In the genomic region with DNA sequence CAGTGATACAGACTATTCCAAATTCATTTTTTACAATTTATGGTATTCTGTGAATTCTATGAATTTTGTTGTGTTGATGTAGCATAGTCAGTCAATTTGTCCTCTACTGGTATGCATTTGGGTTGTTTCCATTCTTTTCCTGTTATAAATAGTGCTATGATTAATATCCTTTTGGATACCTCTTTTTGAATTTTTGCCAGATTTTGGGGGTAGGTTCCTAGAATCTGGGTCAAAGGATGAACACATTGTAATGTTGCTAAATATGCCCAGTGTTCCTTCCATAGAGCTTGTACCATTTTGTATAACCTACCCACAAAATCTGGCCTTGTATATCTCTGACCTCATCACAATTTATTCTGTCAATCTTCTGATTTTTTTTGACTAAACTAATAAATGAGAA, we compare ENCODE assay signal across 15 cellular contexts.
"Had no signal": no experiment of that assay in that cellular context is flagged by ENCODE, and none has a peak within 500 bp of the region (broad histone marks: within the 10 kb centered on the region; RNA-seq: fewer than 3 reads in every experiment).

No MANE protein-coding gene starts in this region.

- H3K27me3 ChIP-seq: foreskin keratinocyte, heart right ventricle, right atrium auricular region, tibial artery had no signal

- ATAC-seq: activated CD8-positive, alpha-beta T cell treated with anti-CD3 and anti-CD28 coated beads for 36 hours; activated T-cell treated with anti-CD3 and anti-CD28 coated beads, Interleukin-2, amount 50 U/mL, for 72 hours; foreskin keratinocyte; left ventricle myocardium superior had no signal

- H3K4me3 ChIP-seq: heart right ventricle, right atrium auricular region, smooth muscle cell, tibial artery had no signal

- H3K27ac ChIP-seq: foreskin keratinocyte, heart right ventricle, right atrium auricular region, tibial artery, VCaP had no signal

- H3K9me3 ChIP-seq: right atrium auricular region, tibial artery had no signal

- H3K36me3 ChIP-seq: heart right ventricle, right atrium auricular region, tibial artery had no signal

- H3K4me1 ChIP-seq: foreskin keratinocyte, right atrium auricular region had no signal

- DNase-seq: activated CD8-positive, alpha-beta memory T cell treated with anti-CD3 and anti-CD28 coated beads, Interleukin-2, amount 50 U/mL, for 4 hours; activated CD8-positive, alpha-beta T cell treated with anti-CD3 and anti-CD28 coated beads for 36 hours; activated T-cell treated with anti-CD3 and anti-CD28 coated beads, Interleukin-2, amount 50 U/mL, for 72 hours; endodermal cell; erythroblast; foreskin keratinocyte; heart right ventricle; islet precursor cell; left ventricle myocardium superior; posterior cingulate gyrus; T-helper 9 cell; tibial artery had no signal
